Comparison of ENCODE assay signal across 8 cellular contexts in genomic region chr7:55722874-55723520, GRCh38.
DNase-seq lines count a peak whose midpoint lies in the region; ATAC-seq and TF ChIP-seq lines count a peak whose summit lies in the region.
"Not testable (repeated sequence)": the region's sequence is repeated elsewhere in the genome, so short reads cannot be mapped to it uniquely, and the experiment has no call there.

No MANE protein-coding gene starts in this region.

- not testable (repeated sequence) for H2BK5ac ChIP-seq in H9 (ENCODE audit: insufficient read length, low read length)

- H4K91ac ChIP-seq in H9 (ENCODE audit: insufficient read length, low read depth, low read length) = not testable (repeated sequence)

- H3K4me1 Mint-ChIP-seq in H9 = not testable (repeated sequence)

- not testable (repeated sequence) for H3K18ac ChIP-seq in H9 (ENCODE audit: insufficient read length, low read depth, low read length)

- H3K4me3 ChIP-seq in GM12875 (ENCODE audit: low read depth, low read length); body of pancreas; right cardiac atrium (ENCODE audit: low read length): not testable (repeated sequence)

- not testable (repeated sequence) for H2AFZ ChIP-seq in H9 (ENCODE audit: low read length)

- not testable (repeated sequence) for H3K23me2 ChIP-seq in H9 (ENCODE audit: insufficient read length, low read depth, low read length, poor library complexity, severe bottlenecking)

- H2AK5ac ChIP-seq in H9 (ENCODE audit: insufficient read length, low read length) = not testable (repeated sequence)

- not testable (repeated sequence) for H3K23ac ChIP-seq in H9 (ENCODE audit: insufficient read length, low read depth, low read length)

- TF ChIP-seq CTCF in GM12875 (IDR thresholded peaks at IDR 0.05; ENCODE audit: borderline replicate concordance, insufficient read depth, low read depth, low read length) (0 out of 2 replicates have a peak, but pooled peaks have one; percentile 16), H9 (conservative IDR thresholded peaks at IDR 0.05) (peak; percentile 41; the same call in 2 of the 3 replicates), body of pancreas (IDR thresholded peaks at IDR 0.05) (peak in 5 of 7 experiments; percentile 17 to 45 (median 36))

- not testable (repeated sequence) for H3K9me3 ChIP-seq in H9 (ENCODE audit: control insufficient read depth, low read depth, low read length); body of pancreas; right cardiac atrium (ENCODE audit: control insufficient read depth, low read length)

- not testable (repeated sequence) for H3K27me3 Mint-ChIP-seq in H9 (ENCODE audit: low read depth)

- not testable (repeated sequence) for H4K5ac ChIP-seq in H9 (ENCODE audit: insufficient read length, low read depth, low read length)

- not testable (repeated sequence) for H4K8ac ChIP-seq in H9 (replicated peaks; ENCODE audit: insufficient read length, low read depth, low read length)

- H2BK20ac ChIP-seq in H9 (ENCODE audit: low read depth, low read length, poor library complexity, severe bottlenecking) = not testable (repeated sequence)

- not testable (repeated sequence) for H3K27ac Mint-ChIP-seq in H9

- not testable (repeated sequence) for H3K9ac ChIP-seq in H9 (ENCODE audit: extremely low read depth, insufficient read length, low read length)

- TF ChIP-seq POLR2A in body of pancreas (IDR thresholded peaks at IDR 0.05) = not testable (repeated sequence)

- not testable (repeated sequence) for H3K36me3 ChIP-seq in body of pancreas (replicated peaks in 1 of 2; ENCODE audit: insufficient read depth in 1 of 2, low read depth in 2 of 2)

- not testable (repeated sequence) for H3K4me3 Mint-ChIP-seq in H9

- not testable (repeated sequence) for H2BK12ac ChIP-seq in H9 (ENCODE audit: insufficient read length, low read depth, low read length)

- H3K9me3 Mint-ChIP-seq in H9 = not testable (repeated sequence)

- H3K27ac ChIP-seq in H9 (ENCODE audit: insufficient read length, low read depth, low read length); body of pancreas; right cardiac atrium (ENCODE audit: low read length): not testable (repeated sequence)

- H2BK15ac ChIP-seq in H9 (ENCODE audit: low read depth, low read length) = not testable (repeated sequence)

- H3K36me3 Mint-ChIP-seq in H9 (ENCODE audit: insufficient read depth in 1 of 3, low read depth in 3 of 3) = not testable (repeated sequence)

- not testable (repeated sequence) for H4K20me1 ChIP-seq in H9 (ENCODE audit: control insufficient read depth, insufficient read depth, insufficient read length)

- DNase-seq in H9; body of pancreas; right cardiac atrium; sciatic nerve (ENCODE audit: low spot score): not testable (repeated sequence)
- peak; percentile 62 for DNase-seq in NCI-H2171 treated with DMSO at 0.1 percent for 48 hours (lab: John Stamatoyannopoulos, UW)

- H3K79me1 ChIP-seq in H9 (ENCODE audit: insufficient read depth, low read depth, low read length, poor library complexity, severe bottlenecking) = not testable (repeated sequence)

- H3K4me1 ChIP-seq in H9 (ENCODE audit: insufficient read depth, low read length); body of pancreas; right cardiac atrium (ENCODE audit: control insufficient read depth, insufficient read depth, low read length): not testable (repeated sequence)

- intact Hi-C loops in body of pancreas (cut with DNase I); right cardiac atrium (cut with DNase I); sciatic nerve (cut with DNase I): not testable (repeated sequence)

- WGBS in H9 (ENCODE audit: extremely low coverage, insufficient read length, low lambda C conversion rate) = no CpG with 5 or more reads among the region's 7 CpGs
- 37% methylated on average over 6 of the region's 7 CpGs; no CpG with 5 or more reads in 1 of the 2 donors for WGBS in body of pancreas, 2 donors
- 39% methylated on average over 5 of the region's 7 CpGs for WGBS in right cardiac atrium

- not testable (repeated sequence) for H2BK120ac ChIP-seq in H9 (ENCODE audit: low read depth, low read length, poor library complexity, severe bottlenecking)

- H3K27me3 ChIP-seq in H9 (ENCODE audit: insufficient read depth, low read length); body of pancreas; right cardiac atrium (ENCODE audit: control insufficient read depth, insufficient read depth): not testable (repeated sequence)

- not testable (repeated sequence) for H3K4ac ChIP-seq in H9 (ENCODE audit: low read depth, low read length)

- H3K79me2 ChIP-seq in H9 (ENCODE audit: insufficient read depth, low read length) = not testable (repeated sequence)

- H3K56ac ChIP-seq in H9 (ENCODE audit: insufficient read length, low read depth, low read length) = not testable (repeated sequence)

- ATAC-seq in GM19372 (IDR thresholded peaks at IDR 0.05; ENCODE audit: low read depth, unreplicated experiment) = peak; percentile 100
- peak; percentile 90 for ATAC-seq in HG03097 (IDR thresholded peaks at IDR 0.05; ENCODE audit: low FRiP score, unreplicated experiment)
- ATAC-seq in body of pancreas = peak; percentile 95
- ATAC-seq in right cardiac atrium = peak; percentile 67 to 77
- ATAC-seq in sciatic nerve = peak; percentile 76

- not testable (repeated sequence) for H3K4me2 ChIP-seq in H9 (ENCODE audit: insufficient read depth, insufficient read length, low read length)

- not testable (repeated sequence) for H3T11ph ChIP-seq in H9 (ENCODE audit: low read length)

- H3K14ac ChIP-seq in H9 (ENCODE audit: insufficient read depth, low read length) = not testable (repeated sequence)
